In the genomic region with DNA sequence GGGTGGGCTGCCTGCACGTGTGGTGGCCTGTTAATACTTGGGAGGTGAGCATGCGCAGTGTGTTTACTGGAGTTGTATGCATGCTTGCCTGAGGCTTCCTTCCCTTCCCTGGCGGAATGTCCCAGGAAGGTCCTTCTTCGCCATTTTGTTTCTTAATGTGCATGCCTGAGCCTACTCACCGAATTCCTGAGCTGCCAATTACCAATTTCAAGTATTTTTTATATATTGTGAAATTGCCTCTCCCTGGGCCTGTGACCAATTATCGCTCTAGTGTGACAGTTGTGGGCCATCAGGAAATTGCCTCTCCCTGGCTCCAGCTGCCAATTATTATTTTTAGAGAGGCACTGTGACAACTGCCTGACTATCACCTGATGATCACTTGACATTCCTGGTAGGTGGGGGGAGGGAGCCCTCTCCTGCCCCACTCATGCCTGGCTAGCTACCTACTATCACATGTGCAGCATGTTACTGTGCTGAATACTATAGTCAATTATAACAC, we compare ENCODE assay signal across 14 cellular contexts.
A peak's percentile ranks its signal among the peaks of the same experiment; 100 is the strongest.
DNase-seq lines count a peak whose midpoint lies in the region; ATAC-seq and TF ChIP-seq lines count a peak whose summit lies in the region.
"Had no signal": no experiment of that assay in that cellular context is flagged by ENCODE, and none has a peak within 500 bp of the region (broad histone marks: within the 10 kb centered on the region; RNA-seq: fewer than 3 reads in every experiment).

No MANE protein-coding gene starts in this region.

- H3K27me3 ChIP-seq in GM23338 (ENCODE audit: insufficient read depth) (no peaks in the 10 kb centered on the region), heart right ventricle (no peaks in the 10 kb centered on the region), prostate gland (replicated peaks; ENCODE audit: insufficient read depth) (no peaks in the 10 kb centered on the region), testis (no peaks in the 10 kb centered on the region)
- H3K27me3 ChIP-seq: stomach had no signal

- H3K27ac ChIP-seq in GM23338 (ENCODE audit: low read depth), result no peak overlapping the region
- peak overlapping the region; percentile 26 to 85 (median 68) for H3K27ac ChIP-seq in heart right ventricle
- no peak overlapping the region for H3K27ac ChIP-seq in prostate gland
- H3K27ac ChIP-seq in testis, result no peak overlapping the region
- H3K27ac ChIP-seq: C4-2B, SK-N-MC, spleen, stomach had no signal

- H3K4me3 ChIP-seq in GM23338, result no peak overlapping the region
- no peak overlapping the region for H3K4me3 ChIP-seq in heart right ventricle
- no peak overlapping the region for H3K4me3 ChIP-seq in prostate gland
- H3K4me3 ChIP-seq in testis, result no peak overlapping the region
- H3K4me3 ChIP-seq: SK-N-MC, spleen, stomach had no signal

- no peaks in the 10 kb centered on the region for H4K20me1 ChIP-seq in GM23338 (replicated peaks; ENCODE audit: insufficient read depth)

- TF ChIP-seq CTCF in GM23338 (conservative IDR thresholded peaks at IDR 0.05; ENCODE audit: low read depth in 2 of 2) (no peak), heart right ventricle (IDR thresholded peaks at IDR 0.05) (no peak), prostate gland (IDR thresholded peaks at IDR 0.05) (no peak), CD14-positive monocyte (IDR thresholded peaks at IDR 0.05) (no peak), testis (IDR thresholded peaks at IDR 0.05) (no peak)

- ATAC-seq in GM23338 (no peak), heart right ventricle (peak; percentile 74 to 97 (median 92))

- H3K4me2 ChIP-seq in GM23338, result no peak overlapping the region

- DNase-seq in A172 (ENCODE audit: low spot score), result peak; percentile 68
- DNase-seq in GM23338 (ENCODE audit: low spot score), result no peak
- peak; percentile 81 for DNase-seq in RPMI7951 (ENCODE audit: low read depth)
- DNase-seq in heart right ventricle, result peak in 1 of 2 donors; percentile 69
- DNase-seq in prostate gland (ENCODE audit: low spot score), result no peak
- DNase-seq in CD14-positive monocyte (ENCODE audit: low spot score), result no peak
- DNase-seq in NCI-H1436 (lab: John Stamatoyannopoulos, UW), result no peak
- no peak for DNase-seq in testis
- DNase-seq: activated CD4-positive, alpha-beta T cell treated with anti-CD3 and anti-CD28 coated beads, Interleukin-2, amount 50 U/mL, for 4 hours; MV-4-11; spleen; stomach had no signal

- peak overlapping the region; percentile 32; the same call in 1 of the 2 replicates for H2AFZ ChIP-seq in GM23338

- no peaks in the 10 kb centered on the region for H3F3A ChIP-seq in GM23338 (replicated peaks; ENCODE audit: low read depth)

- H3K27ac Mint-ChIP-seq in GM23338 (no peak overlapping the region), CD14-positive monocyte (no peak overlapping the region)

- H3K9me3 Mint-ChIP-seq in GM23338, result peaks cover 34% of the 10 kb centered on the region
- H3K9me3 Mint-ChIP-seq in CD14-positive monocyte, result peaks cover 0 to 15% (median 3%) of the 10 kb centered on the region in 7 donors

- H3K36me3 ChIP-seq in GM23338 (ENCODE audit: insufficient read depth) (0 out of 2 replicates have a peak, but pooled peaks cover 4% of the 10 kb centered on the region), heart right ventricle (no peaks in the 10 kb centered on the region), prostate gland (no peaks in the 10 kb centered on the region), testis (ENCODE audit: low read depth, missing control alignments) (no peaks in the 10 kb centered on the region)
- H3K36me3 ChIP-seq: spleen, stomach had no signal

- 60 to 73% methylated on average over 6 of the region's 6 CpGs for WGBS in heart right ventricle, 2 donors
- WGBS in prostate gland, result 74% methylated on average over 6 of the region's 6 CpGs
- WGBS in testis, 2 donors, result 61 to 73% methylated on average over 6 of the region's 6 CpGs

- H3K27me3 Mint-ChIP-seq in GM23338 (ENCODE audit: insufficient read depth, low read depth, poor library complexity), result peaks cover 7% of the 10 kb centered on the region
- H3K27me3 Mint-ChIP-seq in CD14-positive monocyte (ENCODE audit: low read depth in 3 of 3), result peaks cover 3 to 5% (median 5%) of the 10 kb centered on the region in 3 donors

- peaks cover 16% of the 10 kb centered on the region; the same call in 2 of the 3 replicates for H3K36me3 Mint-ChIP-seq in GM23338 (ENCODE audit: low read depth)
- H3K36me3 Mint-ChIP-seq in CD14-positive monocyte, result no peaks in the 10 kb centered on the region

- H3K79me2 ChIP-seq in GM23338 (replicated peaks; ENCODE audit: insufficient read depth), result no peaks in the 10 kb centered on the region

- TF ChIP-seq POLR2A in prostate gland (IDR thresholded peaks at IDR 0.05) (no peak), testis (IDR thresholded peaks at IDR 0.05) (no peak)

- intact Hi-C loops in heart right ventricle (cut with DNase I) (no loop called here), prostate gland (cut with DNase I) (no loop called here), CD14-positive monocyte (cut with micrococcal nuclease) (no loop called here), testis (cut with DNase I; ENCODE audit: low total_unique reads) (no loop called here)

- H3K9me3 ChIP-seq in heart right ventricle (no peaks in the 10 kb centered on the region), prostate gland (no peaks in the 10 kb centered on the region), testis (no peaks in the 10 kb centered on the region)
- H3K9me3 ChIP-seq: spleen, stomach had no signal

- H3K4me1 ChIP-seq in GM23338 (ENCODE audit: insufficient read depth), result peaks cover 10% of the 10 kb centered on the region; the same call in 1 of the 2 replicates
- peaks cover 2 to 23% (median 7%) of the 10 kb centered on the region in 9 donors for H3K4me1 ChIP-seq in heart right ventricle
- H3K4me1 ChIP-seq in prostate gland (replicated peaks), result no peaks in the 10 kb centered on the region
- peaks cover 3% of the 10 kb centered on the region for H3K4me1 ChIP-seq in testis

- peaks cover 6% of the 10 kb centered on the region; the same call in 1 of the 2 replicates for H3K9me2 ChIP-seq in GM23338 (ENCODE audit: insufficient read depth)

- H3K4me3 Mint-ChIP-seq in GM23338 (no peak overlapping the region), CD14-positive monocyte (no peak overlapping the region)

- H3K4me1 Mint-ChIP-seq in GM23338 (peaks cover 13% of the 10 kb centered on the region), CD14-positive monocyte (no peaks in the 10 kb centered on the region)

TF ChIP-seq in GM23338, 12 proteins besides CTCF, POLR2A, EP300 and RAD21 (continues in another document):
- no peak for TF ChIP-seq POLR2AphosphoS5 (IDR thresholded peaks at IDR 0.05; ENCODE audit: low read depth)
- TF ChIP-seq, protein P1, sequence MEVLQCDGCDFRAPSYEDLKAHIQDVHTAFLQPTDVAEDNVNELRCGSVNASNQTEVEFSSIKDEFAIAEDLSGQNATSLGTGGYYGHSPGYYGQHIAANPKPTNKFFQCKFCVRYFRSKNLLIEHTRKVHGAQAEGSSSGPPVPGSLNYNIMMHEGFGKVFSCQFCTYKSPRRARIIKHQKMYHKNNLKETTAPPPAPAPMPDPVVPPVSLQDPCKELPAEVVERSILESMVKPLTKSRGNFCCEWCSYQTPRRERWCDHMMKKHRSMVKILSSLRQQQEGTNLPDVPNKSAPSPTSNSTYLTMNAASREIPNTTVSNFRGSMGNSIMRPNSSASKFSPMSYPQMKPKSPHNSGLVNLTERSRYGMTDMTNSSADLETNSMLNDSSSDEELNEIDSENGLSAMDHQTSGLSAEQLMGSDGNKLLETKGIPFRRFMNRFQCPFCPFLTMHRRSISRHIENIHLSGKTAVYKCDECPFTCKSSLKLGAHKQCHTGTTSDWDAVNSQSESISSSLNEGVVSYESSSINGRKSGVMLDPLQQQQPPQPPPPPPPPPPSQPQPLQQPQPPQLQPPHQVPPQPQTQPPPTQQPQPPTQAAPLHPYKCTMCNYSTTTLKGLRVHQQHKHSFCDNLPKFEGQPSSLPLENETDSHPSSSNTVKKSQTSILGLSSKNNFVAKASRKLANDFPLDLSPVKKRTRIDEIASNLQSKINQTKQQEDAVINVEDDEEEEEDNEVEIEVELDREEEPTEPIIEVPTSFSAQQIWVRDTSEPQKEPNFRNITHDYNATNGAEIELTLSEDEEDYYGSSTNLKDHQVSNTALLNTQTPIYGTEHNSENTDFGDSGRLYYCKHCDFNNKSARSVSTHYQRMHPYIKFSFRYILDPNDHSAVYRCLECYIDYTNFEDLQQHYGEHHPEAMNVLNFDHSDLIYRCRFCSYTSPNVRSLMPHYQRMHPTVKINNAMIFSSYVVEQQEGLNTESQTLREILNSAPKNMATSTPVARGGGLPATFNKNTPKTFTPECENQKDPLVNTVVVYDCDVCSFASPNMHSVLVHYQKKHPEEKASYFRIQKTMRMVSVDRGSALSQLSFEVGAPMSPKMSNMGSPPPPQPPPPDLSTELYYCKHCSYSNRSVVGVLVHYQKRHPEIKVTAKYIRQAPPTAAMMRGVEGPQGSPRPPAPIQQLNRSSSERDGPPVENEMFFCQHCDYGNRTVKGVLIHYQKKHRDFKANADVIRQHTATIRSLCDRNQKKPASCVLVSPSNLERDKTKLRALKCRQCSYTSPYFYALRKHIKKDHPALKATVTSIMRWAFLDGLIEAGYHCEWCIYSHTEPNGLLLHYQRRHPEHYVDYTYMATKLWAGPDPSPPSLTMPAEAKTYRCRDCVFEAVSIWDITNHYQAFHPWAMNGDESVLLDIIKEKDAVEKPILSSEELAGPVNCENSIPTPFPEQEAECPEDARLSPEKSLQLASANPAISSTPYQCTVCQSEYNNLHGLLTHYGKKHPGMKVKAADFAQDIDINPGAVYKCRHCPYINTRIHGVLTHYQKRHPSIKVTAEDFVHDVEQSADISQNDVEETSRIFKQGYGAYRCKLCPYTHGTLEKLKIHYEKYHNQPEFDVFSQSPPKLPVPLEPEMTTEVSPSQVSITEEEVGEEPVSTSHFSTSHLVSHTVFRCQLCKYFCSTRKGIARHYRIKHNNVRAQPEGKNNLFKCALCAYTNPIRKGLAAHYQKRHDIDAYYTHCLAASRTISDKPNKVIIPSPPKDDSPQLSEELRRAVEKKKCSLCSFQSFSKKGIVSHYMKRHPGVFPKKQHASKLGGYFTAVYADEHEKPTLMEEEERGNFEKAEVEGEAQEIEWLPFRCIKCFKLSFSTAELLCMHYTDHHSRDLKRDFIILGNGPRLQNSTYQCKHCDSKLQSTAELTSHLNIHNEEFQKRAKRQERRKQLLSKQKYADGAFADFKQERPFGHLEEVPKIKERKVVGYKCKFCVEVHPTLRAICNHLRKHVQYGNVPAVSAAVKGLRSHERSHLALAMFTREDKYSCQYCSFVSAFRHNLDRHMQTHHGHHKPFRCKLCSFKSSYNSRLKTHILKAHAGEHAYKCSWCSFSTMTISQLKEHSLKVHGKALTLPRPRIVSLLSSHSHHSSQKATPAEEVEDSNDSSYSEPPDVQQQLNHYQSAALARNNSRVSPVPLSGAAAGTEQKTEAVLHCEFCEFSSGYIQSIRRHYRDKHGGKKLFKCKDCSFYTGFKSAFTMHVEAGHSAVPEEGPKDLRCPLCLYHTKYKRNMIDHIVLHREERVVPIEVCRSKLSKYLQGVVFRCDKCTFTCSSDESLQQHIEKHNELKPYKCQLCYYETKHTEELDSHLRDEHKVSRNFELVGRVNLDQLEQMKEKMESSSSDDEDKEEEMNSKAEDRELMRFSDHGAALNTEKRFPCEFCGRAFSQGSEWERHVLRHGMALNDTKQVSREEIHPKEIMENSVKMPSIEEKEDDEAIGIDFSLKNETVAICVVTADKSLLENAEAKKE (CRISPR knock-in tag; IDR thresholded peaks at IDR 0.05), result no peak

Comparison
In these comparisons a context has a peak if more than half of its experiments do, and no peak if none do; other contexts are left out.
1. DNase-seq: peak in A172 (single experiment) and RPMI7951 (single experiment); none in GM23338 (single experiment), prostate gland (single experiment), CD14-positive monocyte (single experiment), NCI-H1436 (single experiment) and testis (single experiment).
2. H3K27ac ChIP-seq: peak in heart right ventricle (10 of 10); none in GM23338 (single experiment), prostate gland (0 of 2) and testis (0 of 2).